Comparison of ENCODE assay signal across 27 cellular contexts in the genomic region with DNA sequence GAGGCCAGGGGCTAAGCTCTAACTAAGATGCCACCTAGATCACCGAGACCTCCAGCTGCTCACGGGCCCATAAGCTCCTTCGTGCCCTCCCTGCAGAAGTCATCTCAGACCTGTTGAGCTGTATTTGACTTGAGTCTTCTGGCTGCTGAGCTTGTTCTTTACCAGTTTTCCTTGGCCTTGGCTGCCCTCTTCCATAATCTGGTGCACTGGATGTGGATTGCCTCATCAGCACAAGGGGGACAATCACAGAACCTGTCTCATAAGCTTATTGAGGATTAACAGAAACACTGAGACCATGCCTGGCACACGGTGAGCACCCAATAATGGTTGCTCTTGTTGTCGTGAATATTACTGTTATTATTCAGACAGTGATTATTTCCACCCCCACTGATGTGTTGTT.
"Had no signal": no experiment of that assay in that cellular context is flagged by ENCODE, and none has a peak within 500 bp of the region (broad histone marks: within the 10 kb centered on the region; RNA-seq: fewer than 3 reads in every experiment).

No MANE protein-coding gene starts in this region.

- H3K4me3 ChIP-seq: ascending aorta had no signal

- H3K4me1 ChIP-seq: ascending aorta had no signal

- H3K27ac ChIP-seq: ascending aorta, VCaP had no signal

- H3K27me3 ChIP-seq: ascending aorta had no signal

- H3K36me3 ChIP-seq: ascending aorta had no signal

- DNase-seq: activated CD4-positive, alpha-beta memory T cell treated with anti-CD3 and anti-CD28 coated beads, Interleukin-2, amount 10 ng/mL, durations not matched to agents 7 days and 5 days; activated CD4-positive, alpha-beta T cell treated with anti-CD3 and anti-CD28 coated beads for 1 hour; activated CD4-positive, alpha-beta T cell treated with anti-CD3 and anti-CD28 coated beads for 36 hours; activated CD4-positive, alpha-beta T cell treated with anti-CD3 and anti-CD28 coated beads for 48 hours; activated CD4-positive, alpha-beta T cell treated with anti-CD3 and anti-CD28 coated beads, Interleukin-2, amount 10 ng/mL, durations not matched to agents 7 days and 5 days; activated CD4-positive, alpha-beta T cell treated with anti-CD3 and anti-CD28 coated beads, Interleukin-2, amount 50 U/mL, for 48 hours; activated CD4-positive, CD25-positive, alpha-beta regulatory T cell; activated CD8-positive, alpha-beta memory T cell treated with anti-CD3 and anti-CD28 coated beads for 24 hours; activated CD8-positive, alpha-beta memory T cell treated with anti-CD3 and anti-CD28 coated beads, Interleukin-2, amount 10 ng/mL, durations not matched to agents 7 days and 5 days; activated CD8-positive, alpha-beta memory T cell treated with anti-CD3 and anti-CD28 coated beads, Interleukin-2, amount 50 U/mL, for 48 hours; activated CD8-positive, alpha-beta T cell treated with anti-CD3 and anti-CD28 coated beads, Interleukin-2, amount 10 ng/mL, durations not matched to agents 7 days and 5 days; activated effector memory CD4-positive, alpha-beta T cell treated with Interleukin-2 at 50 U/mL for 16 hours; activated gamma-delta T cell; activated naive CD4-positive, alpha-beta T cell treated with anti-CD3 and anti-CD28 coated beads, Interleukin-2, amount 10 ng/mL, durations not matched to agents 7 days and 5 days; activated naive CD4-positive, alpha-beta T cell treated with Interleukin-2 at 50 U/mL for 16 hours; activated naive CD8-positive, alpha-beta T cell treated with anti-CD3 and anti-CD28 coated beads, Interleukin-2, amount 10 ng/mL, durations not matched to agents 7 days and 5 days; activated naive CD8-positive, alpha-beta T cell treated with anti-CD3 and anti-CD28 coated beads, Interleukin-2, amount 50 U/mL, for 24 hours; activated T-cell treated with anti-CD3 and anti-CD28 coated beads, Interleukin-2, amount 50 U/mL, for 24 hours; activated T-cell treated with anti-CD3 and anti-CD28 coated beads, Interleukin-2, amount 50 U/mL, for 48 hours; amygdala; anterior cingulate cortex; central memory CD4-positive, alpha-beta T cell; T-helper 1 cell; T-helper 2 cell; T-helper 9 cell had no signal

- H3K9me3 ChIP-seq: ascending aorta had no signal
